Comparison of ENCODE assay signal across 9 cellular contexts in genomic region chr3:69386535-69387385, GRCh38. TPM values are rescaled to one million over a fixed set of nuclear protein-coding genes. Genes with fewer than 3 reads are reported as not detected.
DNase-seq lines count a peak whose midpoint lies in the region; ATAC-seq and TF ChIP-seq lines count a peak whose summit lies in the region.
"Had no signal": no experiment of that assay in that cellular context is flagged by ENCODE, and none has a peak within 500 bp of the region (broad histone marks: within the 10 kb centered on the region; RNA-seq: fewer than 3 reads in every experiment).

No MANE protein-coding gene starts in this region.

- no peaks in the 10 kb centered on the region for H3K79me2 ChIP-seq in neural cell (replicated peaks; ENCODE audit: insufficient read depth, low read length)

- no peak for TF ChIP-seq EP300 in neural cell (conservative IDR thresholded peaks at IDR 0.05; ENCODE audit: poor library complexity, severe bottlenecking)

- ATAC-seq in HG03354 (IDR thresholded peaks at IDR 0.05; ENCODE audit: poor library complexity, severe bottlenecking, unreplicated experiment), result peak; percentile 23
- no peak for ATAC-seq in HG03457 (IDR thresholded peaks at IDR 0.05; ENCODE audit: unreplicated experiment)

- H4K20me1 ChIP-seq in neural cell (ENCODE audit: insufficient read depth), result no peaks in the 10 kb centered on the region

- intact Hi-C loops in dorsolateral prefrontal cortex (cut with DNase I), result loop anchor here (5.0 kb wide), 2 partner anchors 59 to 64 kb away; no protein-coding TSS in a partner anchor

- H3K4me3 ChIP-seq in dorsolateral prefrontal cortex (peak overlapping the region; percentile 56 to 85 (median 72)), neural cell (ENCODE audit: low read length) (peak overlapping the region; percentile 66)

- no peaks in the 10 kb centered on the region for H3K9me2 ChIP-seq in neural cell (ENCODE audit: insufficient read depth, low read length)

- H2AFZ ChIP-seq in neural cell (ENCODE audit: low read depth, low read length), result no peak overlapping the region

- H3K9ac ChIP-seq in neural cell (ENCODE audit: low read length), result no peak overlapping the region

- H3K27me3 ChIP-seq in dorsolateral prefrontal cortex (peaks cover 0 to 37% (median 3%) of the 10 kb centered on the region in 45 donors), neural cell (ENCODE audit: insufficient read depth, low read depth, low read length) (peaks cover 24% of the 10 kb centered on the region)

- no peaks in the 10 kb centered on the region for H3F3A ChIP-seq in neural cell (ENCODE audit: insufficient read depth, low read length, poor library complexity, severe bottlenecking)

- no peak for TF ChIP-seq RAD21 in neural cell (conservative IDR thresholded peaks at IDR 0.05)

- DNase-seq in dorsolateral prefrontal cortex, result no peak
- DNase-seq in germinal center (ENCODE audit: low spot score), result no peak
- DNase-seq in DMS79 treated with DMSO at 0.1 percent for 48 hours (lab: John Stamatoyannopoulos, UW), result no peak
- no peak for DNase-seq in HPDE6-E6E7 (ENCODE audit: extremely low spot score)
- DNase-seq: MM.1S had no signal

- peak; percentile 12; the same call in 1 of the 2 replicates for TF ChIP-seq CTCF in C4-2B (conservative IDR thresholded peaks at IDR 0.05)
- peak in 2 of 56 donors; percentile 1 to 5 for TF ChIP-seq CTCF in dorsolateral prefrontal cortex (IDR thresholded peaks at IDR 0.05 in 54 of 56, conservative IDR thresholded peaks at IDR 0.05 in 2 of 56; ENCODE audit: low read depth in 1 of 56, partially characterized antibody in 56 of 56)
- TF ChIP-seq CTCF in neural cell (IDR thresholded peaks at IDR 0.05; ENCODE audit: poor library complexity, severe bottlenecking), result peak; percentile 27

- no peaks in the 10 kb centered on the region for H3K36me3 ChIP-seq in neural cell (ENCODE audit: insufficient read depth, low read length)

- no peaks in the 10 kb centered on the region for H3K9me3 ChIP-seq in neural cell (ENCODE audit: low read length)

- H3K27ac ChIP-seq in C4-2B (no peak overlapping the region), dorsolateral prefrontal cortex (peak overlapping the region in 58 of 59 donors; percentile 79 to 97 (median 93)), neural cell (ENCODE audit: low read length) (no peak overlapping the region)

- H3K4me2 ChIP-seq in neural cell (ENCODE audit: low read length), result no peak overlapping the region

TF ChIP-seq in neural cell, 6 proteins besides CTCF, POLR2A, EP300 and RAD21:
- TF ChIP-seq POLR2AphosphoS5 (IDR thresholded peaks at IDR 0.05) (no peak), EZH2 (IDR thresholded peaks at IDR 0.05; ENCODE audit: borderline replicate concordance, insufficient read depth, low read length, poor library complexity, severe bottlenecking) (no peak), SMC3 (conservative IDR thresholded peaks at IDR 0.05; ENCODE audit: poor library complexity) (no peak), MXI1 (conservative IDR thresholded peaks at IDR 0.05; ENCODE audit: poor library complexity, severe bottlenecking) (no peak), TAF1 (IDR thresholded peaks at IDR 0.05; ENCODE audit: low read depth) (no peak)
- TF ChIP-seq, protein P1, sequence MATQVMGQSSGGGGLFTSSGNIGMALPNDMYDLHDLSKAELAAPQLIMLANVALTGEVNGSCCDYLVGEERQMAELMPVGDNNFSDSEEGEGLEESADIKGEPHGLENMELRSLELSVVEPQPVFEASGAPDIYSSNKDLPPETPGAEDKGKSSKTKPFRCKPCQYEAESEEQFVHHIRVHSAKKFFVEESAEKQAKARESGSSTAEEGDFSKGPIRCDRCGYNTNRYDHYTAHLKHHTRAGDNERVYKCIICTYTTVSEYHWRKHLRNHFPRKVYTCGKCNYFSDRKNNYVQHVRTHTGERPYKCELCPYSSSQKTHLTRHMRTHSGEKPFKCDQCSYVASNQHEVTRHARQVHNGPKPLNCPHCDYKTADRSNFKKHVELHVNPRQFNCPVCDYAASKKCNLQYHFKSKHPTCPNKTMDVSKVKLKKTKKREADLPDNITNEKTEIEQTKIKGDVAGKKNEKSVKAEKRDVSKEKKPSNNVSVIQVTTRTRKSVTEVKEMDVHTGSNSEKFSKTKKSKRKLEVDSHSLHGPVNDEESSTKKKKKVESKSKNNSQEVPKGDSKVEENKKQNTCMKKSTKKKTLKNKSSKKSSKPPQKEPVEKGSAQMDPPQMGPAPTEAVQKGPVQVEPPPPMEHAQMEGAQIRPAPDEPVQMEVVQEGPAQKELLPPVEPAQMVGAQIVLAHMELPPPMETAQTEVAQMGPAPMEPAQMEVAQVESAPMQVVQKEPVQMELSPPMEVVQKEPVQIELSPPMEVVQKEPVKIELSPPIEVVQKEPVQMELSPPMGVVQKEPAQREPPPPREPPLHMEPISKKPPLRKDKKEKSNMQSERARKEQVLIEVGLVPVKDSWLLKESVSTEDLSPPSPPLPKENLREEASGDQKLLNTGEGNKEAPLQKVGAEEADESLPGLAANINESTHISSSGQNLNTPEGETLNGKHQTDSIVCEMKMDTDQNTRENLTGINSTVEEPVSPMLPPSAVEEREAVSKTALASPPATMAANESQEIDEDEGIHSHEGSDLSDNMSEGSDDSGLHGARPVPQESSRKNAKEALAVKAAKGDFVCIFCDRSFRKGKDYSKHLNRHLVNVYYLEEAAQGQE (IDR thresholded peaks at IDR 0.05; ENCODE audit: borderline replicate concordance), result no peak

RNA-seq across cellular contexts. Expression of gene FRMD4B, which starts 0.9 kb away (rescaled TPM):
- total RNA-seq in dorsolateral prefrontal cortex, result 100 to 1,000 TPM in 5 of 120 experiments, 10 to 100 TPM in 114, 1 to 10 TPM in 1; 9.0 to 172 (median 40.6) TPM
- polyA plus RNA-seq in neural cell, result 4.8 and 6.2 TPM in 2 replicates
- polyA minus RNA-seq in neural cell, result 11.9 and 12.7 TPM in 2 replicates

Comparison
In these comparisons a context has a peak if more than half of its experiments do, and no peak if none do; other contexts are left out.
1. H3K27ac ChIP-seq: peak in dorsolateral prefrontal cortex (58 of 59); none in C4-2B (single experiment) and neural cell (single experiment).